In the genomic region with DNA sequence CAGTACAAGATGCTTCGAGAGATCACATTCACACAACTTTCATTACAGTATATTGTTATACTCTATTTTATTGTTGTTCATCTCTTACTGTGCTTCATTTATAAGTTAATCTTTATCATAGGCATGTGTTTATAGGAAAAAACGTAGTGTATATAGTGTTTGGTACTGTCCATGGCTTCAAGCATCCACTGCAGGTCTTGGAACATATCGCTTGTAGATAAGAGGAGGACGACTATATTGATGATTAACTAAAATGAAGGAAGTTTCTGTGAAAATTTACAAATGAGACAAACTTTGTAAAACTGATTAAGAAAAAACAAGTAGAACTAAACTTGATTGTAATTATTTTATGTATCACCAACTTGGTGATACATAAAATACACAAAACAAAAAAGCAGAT, we compare ENCODE assay signal across 28 cellular contexts.
"Had no signal": no experiment of that assay in that cellular context is flagged by ENCODE, and none has a peak within 500 bp of the region (broad histone marks: within the 10 kb centered on the region; RNA-seq: fewer than 3 reads in every experiment).

No MANE protein-coding gene starts in this region.

- H2AFZ ChIP-seq: parathyroid adenoma had no signal

- H3K27ac ChIP-seq: epithelial cell of prostate, lower lobe of right lung, parathyroid adenoma, right atrium auricular region, thyroid gland, vagina had no signal

- DNase-seq: cortex of kidney; dorsolateral prefrontal cortex; effector CD4-positive, alpha-beta T cell; foreskin fibroblast; glutamatergic neuron; heart right ventricle; hippocampal formation; islet precursor cell; kidney glomerular epithelial cell; left colon; left ventricle myocardium inferior; lower lobe of right lung; naive thymus-derived CD8-positive, alpha-beta T cell; stimulated activated CD4-positive, alpha-beta T cell treated with anti-CD3 and anti-CD28 coated beads, Interleukin-12 subunit alpha, Interleukin-12 subunit beta, amount 100 ng/mL, for 4 hours; stimulated activated CD4-positive, alpha-beta T cell treated with anti-CD3 and anti-CD28 coated beads, Interleukin-1b, Interleukin-23, amount 100 ng/mL, for 48 hours; stimulated activated CD4-positive, alpha-beta T cell treated with anti-CD3 and anti-CD28 coated beads, Interleukin-4, amount 100 ng/mL, for 1 hour; stimulated activated CD8-positive, alpha-beta memory T cell treated with anti-CD3 and anti-CD28 coated beads, Interleukin-4, amount 100 ng/mL, for 48 hours; stimulated activated naive CD4-positive, alpha-beta T cell; stimulated activated naive CD8-positive, alpha-beta T cell treated with anti-CD3 and anti-CD28 coated beads, Interleukin-15, amount 100 ng/mL, for 72 hours; thyroid gland had no signal

- H3K27ac Mint-ChIP-seq: stimulated activated naive CD8-positive, alpha-beta T cell treated with anti-CD3 and anti-CD28 coated beads, Interleukin-15, amount 100 ng/mL, for 72 hours had no signal

- H3K36me3 ChIP-seq: left ventricle myocardium inferior, lower lobe of right lung, right atrium auricular region, thyroid gland, vagina had no signal

- H3K27me3 ChIP-seq: dorsolateral prefrontal cortex, heart right ventricle, right atrium auricular region, thyroid gland, vagina had no signal

- ATAC-seq: esophagus mucosa; left colon; lower lobe of right lung; naive thymus-derived CD8-positive, alpha-beta T cell; sciatic nerve; stimulated activated naive CD8-positive, alpha-beta T cell treated with anti-CD3 and anti-CD28 coated beads, Interleukin-15, amount 100 ng/mL, for 72 hours had no signal

- H3K27me3 Mint-ChIP-seq: naive thymus-derived CD8-positive, alpha-beta T cell; progenitor cell of endocrine pancreas; stimulated activated naive CD8-positive, alpha-beta T cell treated with anti-CD3 and anti-CD28 coated beads, Interleukin-15, amount 100 ng/mL, for 72 hours had no signal

- H3K4me3 ChIP-seq: dorsolateral prefrontal cortex, heart right ventricle, left ventricle myocardium inferior, lower lobe of right lung, right atrium auricular region, smooth muscle cell, thyroid gland, vagina had no signal

- H3K4me2 ChIP-seq: smooth muscle cell had no signal

- H3K4me3 Mint-ChIP-seq: naive thymus-derived CD8-positive, alpha-beta T cell; stimulated activated naive CD8-positive, alpha-beta T cell treated with anti-CD3 and anti-CD28 coated beads, Interleukin-15, amount 100 ng/mL, for 72 hours had no signal

- H3K4me1 ChIP-seq: thyroid gland had no signal

- H3K9me3 ChIP-seq: thyroid gland had no signal
